ENCODE assay signal across 8 cellular contexts in the genomic region with DNA sequence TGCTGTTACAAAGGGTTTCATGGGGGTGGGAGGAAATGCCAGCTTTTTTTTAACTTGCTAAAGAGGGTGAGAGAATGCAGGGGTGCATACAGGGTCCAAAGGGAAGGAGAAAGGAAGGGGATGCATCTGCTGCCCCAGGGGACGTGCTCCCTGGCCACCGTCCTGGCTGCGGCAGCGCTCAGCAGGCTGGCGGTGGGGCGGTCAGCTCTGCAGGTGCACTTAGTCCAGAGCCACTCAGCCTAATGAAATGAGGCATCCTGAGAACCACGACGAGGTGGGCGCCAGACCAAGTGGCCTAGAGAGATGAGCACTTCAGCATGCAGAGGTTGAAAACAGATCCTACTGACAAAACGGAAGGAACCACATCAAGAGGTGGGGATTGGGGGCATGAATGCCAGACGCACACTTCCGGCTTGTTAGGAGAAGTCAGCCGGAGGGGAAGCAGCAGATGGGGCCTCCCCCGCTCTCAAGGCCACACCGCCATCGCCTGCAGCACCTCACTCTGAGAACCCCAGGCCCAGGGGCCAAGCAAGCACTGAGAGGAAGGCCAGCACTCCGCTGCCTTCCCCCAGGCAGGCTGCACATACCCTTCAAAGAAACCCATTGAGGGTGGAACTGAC.
A peak's percentile ranks its signal among the peaks of the same experiment; 100 is the strongest.
DNase-seq lines count a peak whose midpoint lies in the region; ATAC-seq and TF ChIP-seq lines count a peak whose summit lies in the region.

No MANE protein-coding gene starts in this region.

- no peaks in the 10 kb centered on the region for H3K27me3 Mint-ChIP-seq in activated naive CD8-positive, alpha-beta T cell treated with anti-CD3 and anti-CD28 coated beads, Interleukin-2, amount 50 U/mL, for 24 hours

- H4K20me1 ChIP-seq in MM.1S (ENCODE audit: insufficient read depth, low read length), result no peaks in the 10 kb centered on the region

- peak; percentile 57 for ATAC-seq in activated naive CD8-positive, alpha-beta T cell treated with anti-CD3 and anti-CD28 coated beads, Interleukin-2, amount 50 U/mL, for 24 hours
- ATAC-seq in HG03565 (IDR thresholded peaks at IDR 0.05; ENCODE audit: unreplicated experiment), result no peak
- ATAC-seq in HG02798 (IDR thresholded peaks at IDR 0.05; ENCODE audit: poor library complexity, unreplicated experiment), result no peak

- H3K27me3 ChIP-seq in Peyer's patch, result no peaks in the 10 kb centered on the region
- no peaks in the 10 kb centered on the region for H3K27me3 ChIP-seq in MM.1S (replicated peaks; ENCODE audit: insufficient read depth, low read length)

- TF ChIP-seq CTCF in Peyer's patch (IDR thresholded peaks at IDR 0.05), result no peak
- TF ChIP-seq CTCF in MM.1S (IDR thresholded peaks at IDR 0.05; ENCODE audit: low read length), result no peak

- H3K27ac Mint-ChIP-seq in activated naive CD8-positive, alpha-beta T cell treated with anti-CD3 and anti-CD28 coated beads, Interleukin-2, amount 50 U/mL, for 24 hours, result peak overlapping the region; percentile 77

- H3K79me2 ChIP-seq in MM.1S (ENCODE audit: low read length), result no peaks in the 10 kb centered on the region

- H3K9me2 ChIP-seq in MM.1S (replicated peaks; ENCODE audit: insufficient read depth, low read length), result no peaks in the 10 kb centered on the region

- H3K4me2 ChIP-seq in MM.1S (ENCODE audit: low read depth, low read length), result no peak overlapping the region

- no peaks in the 10 kb centered on the region for H3K9me3 Mint-ChIP-seq in activated naive CD8-positive, alpha-beta T cell treated with anti-CD3 and anti-CD28 coated beads, Interleukin-2, amount 50 U/mL, for 24 hours

- peak overlapping the region in 1 of 4 donors; percentile 50 for H3K27ac ChIP-seq in Peyer's patch
- H3K27ac ChIP-seq in MM.1S (ENCODE audit: low read length), result no peak overlapping the region

- H3K4me1 ChIP-seq in Peyer's patch, result no peaks in the 10 kb centered on the region
- H3K4me1 ChIP-seq in MM.1S (ENCODE audit: low read length), result no peaks in the 10 kb centered on the region

- no peaks in the 10 kb centered on the region for H3K9me3 ChIP-seq in Peyer's patch
- no peaks in the 10 kb centered on the region for H3K9me3 ChIP-seq in MM.1S (replicated peaks; ENCODE audit: insufficient read depth, low read length)

- peaks cover 0 to 9% (median 0%) of the 10 kb centered on the region in 3 donors for H3K36me3 ChIP-seq in Peyer's patch
- H3K36me3 ChIP-seq in MM.1S (replicated peaks; ENCODE audit: insufficient read depth, low read length), result no peaks in the 10 kb centered on the region

- peak; percentile 39 for TF ChIP-seq POLR2A in GM18526 (IDR thresholded peaks at IDR 0.05; ENCODE audit: extremely low read depth, insufficient read length)
- TF ChIP-seq POLR2A in Peyer's patch (IDR thresholded peaks at IDR 0.05), result no peak

- H3K4me1 Mint-ChIP-seq in activated naive CD8-positive, alpha-beta T cell treated with anti-CD3 and anti-CD28 coated beads, Interleukin-2, amount 50 U/mL, for 24 hours, result peaks cover 8% of the 10 kb centered on the region

- H3K4me3 Mint-ChIP-seq in activated naive CD8-positive, alpha-beta T cell treated with anti-CD3 and anti-CD28 coated beads, Interleukin-2, amount 50 U/mL, for 24 hours, result peak overlapping the region; percentile 65

- H2AFZ ChIP-seq in MM.1S (ENCODE audit: low read length), result no peak overlapping the region

- peak in 2 of 3 donors; percentile 52 to 71 for DNase-seq in Peyer's patch
- peak; percentile 67 for DNase-seq in activated naive CD8-positive, alpha-beta T cell treated with anti-CD3 and anti-CD28 coated beads, Interleukin-2, amount 50 U/mL, for 24 hours
- peak; percentile 23 for DNase-seq in stimulated activated CD8-positive, alpha-beta memory T cell treated with anti-CD3 and anti-CD28 coated beads, Interleukin-12 subunit alpha, Interleukin-12 subunit beta, amount 100 ng/mL, for 24 hours (ENCODE audit: extremely low read depth)
- no peak for DNase-seq in NCI-H2081 treated with DMSO at 0.1 percent for 48 hours (lab: John Stamatoyannopoulos, UW)
- DNase-seq in MM.1S, result no peak

- peak overlapping the region in 1 of 4 donors; percentile 32 for H3K4me3 ChIP-seq in Peyer's patch
- H3K4me3 ChIP-seq in MM.1S (ENCODE audit: low read length), result no peak overlapping the region

- H3F3A ChIP-seq in MM.1S (ENCODE audit: insufficient read depth, low read length), result no peaks in the 10 kb centered on the region

- H3K36me3 Mint-ChIP-seq in activated naive CD8-positive, alpha-beta T cell treated with anti-CD3 and anti-CD28 coated beads, Interleukin-2, amount 50 U/mL, for 24 hours (ENCODE audit: low read depth), result peaks cover 2% of the 10 kb centered on the region

- no peak overlapping the region for H3K9ac ChIP-seq in MM.1S (ENCODE audit: low read length)

Comparison
In these comparisons a context has a peak if more than half of its experiments do, and no peak if none do; other contexts are left out.
1. DNase-seq: peak in Peyer's patch (2 of 3), activated naive CD8-positive, alpha-beta T cell treated with anti-CD3 and anti-CD28 coated beads, Interleukin-2, amount 50 U/mL, for 24 hours (single experiment) and stimulated activated CD8-positive, alpha-beta memory T cell treated with anti-CD3 and anti-CD28 coated beads, Interleukin-12 subunit alpha, Interleukin-12 subunit beta, amount 100 ng/mL, for 24 hours (single experiment); none in NCI-H2081 treated with DMSO at 0.1 percent for 48 hours (single experiment) and MM.1S (single experiment).